In the genomic region with DNA sequence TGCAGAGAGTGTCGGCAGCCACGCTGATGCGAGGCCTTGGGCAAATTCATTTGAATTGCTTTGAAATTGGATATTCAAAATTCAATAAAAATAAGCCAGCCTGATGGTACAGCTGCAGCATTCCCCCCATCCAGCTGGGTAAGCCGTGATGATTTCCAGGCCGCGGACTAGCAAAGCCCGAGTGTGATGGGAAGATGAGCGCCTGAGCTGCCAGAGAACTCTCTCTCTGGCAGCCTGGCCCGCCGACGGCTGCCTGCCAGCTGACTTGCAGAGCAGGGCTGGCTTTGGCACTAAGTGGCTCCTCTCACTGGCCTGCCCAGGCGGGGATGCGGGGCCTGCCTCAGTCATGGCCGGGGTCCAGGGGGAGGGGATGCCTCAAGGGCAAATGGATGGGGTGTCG, we compare ENCODE assay signal across 17 cellular contexts.
A peak's percentile ranks its signal among the peaks of the same experiment; 100 is the strongest.
DNase-seq lines count a peak whose midpoint lies in the region; ATAC-seq and TF ChIP-seq lines count a peak whose summit lies in the region.
"Had no signal": no experiment of that assay in that cellular context is flagged by ENCODE, and none has a peak within 500 bp of the region (broad histone marks: within the 10 kb centered on the region; RNA-seq: fewer than 3 reads in every experiment).

No MANE protein-coding gene starts in this region.

- H3K27ac ChIP-seq in SJCRH30 (no peak overlapping the region), heart left ventricle (peak overlapping the region in 11 of 12 donors; percentile 25 to 76 (median 67))
- H3K27ac ChIP-seq: C4-2B had no signal

- H3K4me1 ChIP-seq in SJCRH30 (no peaks in the 10 kb centered on the region), heart left ventricle (peaks cover 0 to 64% (median 14%) of the 10 kb centered on the region in 12 donors)

- peak in 13 of 14 donors; percentile 16 to 81 (median 27) for DNase-seq in C1 segment of cervical spinal cord (lab: John Stamatoyannopoulos, UW)
- peak; percentile 24 to 45 for DNase-seq in SJCRH30
- peak; percentile 70 to 87 (median 84) for DNase-seq in heart left ventricle
- DNase-seq in nucleus accumbens (lab: John Stamatoyannopoulos, UW), result peak in 51 of 56 donors; percentile 4 to 77 (median 42)
- DNase-seq in NCI-H187 (lab: John Stamatoyannopoulos, UW), result no peak
- DNase-seq in nephron progenitor cell, result no peak
- DNase-seq in NAMALWA (ENCODE audit: low spot score), result no peak
- DNase-seq: activated naive CD4-positive, alpha-beta T cell; central memory CD4-positive, alpha-beta T cell; HCEC 1CT; mesenchymal stem cell; NCI-H510A treated with DMSO at 0.1 percent for 48 hours; SHP77 treated with DMSO at 0.1 percent for 48 hours; stimulated activated CD4-positive, alpha-beta T cell treated with anti-CD3 and anti-CD28 coated beads, Interleukin-4, amount 100 ng/mL, for 4 hours; stimulated activated naive CD4-positive, alpha-beta T cell had no signal

- H3K9me3 ChIP-seq in SJCRH30 (replicated peaks) (no peaks in the 10 kb centered on the region), heart left ventricle (no peaks in the 10 kb centered on the region)

- TF ChIP-seq CTCF in heart left ventricle (IDR thresholded peaks at IDR 0.05) (no peak), nephron progenitor cell (IDR thresholded peaks at IDR 0.05) (no peak)

- H3K4me3 ChIP-seq in SJCRH30 (no peak overlapping the region), heart left ventricle (no peak overlapping the region)

- intact Hi-C loops in heart left ventricle (cut with DNase I), result loop anchor here in 8 of 10 donors (2.0 to 10.0 kb wide), 9 partner anchors 76 to 301 kb away; no protein-coding TSS in a partner anchor

- no peak for TF ChIP-seq POLR2A in heart left ventricle (IDR thresholded peaks at IDR 0.05)

- H3K9me3 Mint-ChIP-seq in nephron progenitor cell, result no peaks in the 10 kb centered on the region

- 49 to 60% (median 54%) methylated on average over 15 of the region's 15 CpGs for WGBS in heart left ventricle, 4 donors

- ATAC-seq in heart left ventricle (peak; percentile 87 to 91 (median 89)), HG02571 (IDR thresholded peaks at IDR 0.05; ENCODE audit: unreplicated experiment) (no peak)

- no peaks in the 10 kb centered on the region; the same call in 1 of the 2 replicates for H3K27me3 ChIP-seq in SJCRH30
- no peaks in the 10 kb centered on the region for H3K27me3 ChIP-seq in heart left ventricle

- H3K36me3 Mint-ChIP-seq in nephron progenitor cell (ENCODE audit: low read depth), result no peaks in the 10 kb centered on the region

- peaks cover 17% of the 10 kb centered on the region for H3K27me3 Mint-ChIP-seq in nephron progenitor cell (ENCODE audit: low read depth, poor library complexity)

- H3K27ac Mint-ChIP-seq in nephron progenitor cell, result no peak overlapping the region

- H3K4me3 Mint-ChIP-seq in nephron progenitor cell, result no peak overlapping the region

- no peaks in the 10 kb centered on the region for H3K36me3 ChIP-seq in SJCRH30
- H3K36me3 ChIP-seq in heart left ventricle, result no peaks in the 10 kb centered on the region

- H3K4me1 Mint-ChIP-seq in nephron progenitor cell, result peaks cover 23% of the 10 kb centered on the region

Comparison
In these comparisons a context has a peak if more than half of its experiments do, and no peak if none do; other contexts are left out.
1. DNase-seq: peak in C1 segment of cervical spinal cord (13 of 14), SJCRH30 (2 of 2), heart left ventricle (5 of 5) and nucleus accumbens (51 of 56); none in NCI-H187 (0 of 2), nephron progenitor cell (single experiment) and NAMALWA (single experiment).